Comparison of ENCODE assay signal across 30 cellular contexts in the genomic region with DNA sequence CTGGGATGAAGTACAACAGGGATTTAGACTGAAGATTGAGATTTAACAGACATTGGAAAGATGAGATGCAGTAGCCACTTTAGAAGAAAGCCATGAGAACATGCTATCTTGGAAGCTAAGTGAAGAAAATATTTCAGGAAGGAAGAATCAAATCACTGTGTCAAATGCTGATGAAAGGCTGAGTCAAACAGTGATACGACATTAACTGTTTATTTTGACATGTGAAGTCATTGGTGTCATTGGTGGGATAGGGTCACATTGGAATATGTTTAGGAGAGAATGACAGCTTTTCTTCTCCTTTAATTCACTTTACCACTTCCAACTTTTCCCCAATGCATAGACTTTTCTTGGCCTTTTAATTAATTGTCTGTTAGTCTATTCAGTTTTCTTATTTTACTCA.
"Had no signal": no experiment of that assay in that cellular context is flagged by ENCODE, and none has a peak within 500 bp of the region (broad histone marks: within the 10 kb centered on the region; RNA-seq: fewer than 3 reads in every experiment).

No MANE protein-coding gene starts in this region.

- H3K4me2 ChIP-seq: neural progenitor cell had no signal

- H3K4me3 Mint-ChIP-seq: naive thymus-derived CD8-positive, alpha-beta T cell; natural killer cell treated with Interleukin-12 subunit alpha and Interleukin-12 subunit beta and Interleukin-15 and Interleukin-18, amount 100 ng/mL, for 72 hours; nephron progenitor cell; neural progenitor cell; stimulated activated effector memory CD8-positive, alpha-beta T cell treated with anti-CD3 and anti-CD28 coated beads, Interleukin-12 subunit alpha, Interleukin-12 subunit beta, amount 100 ng/mL, for 72 hours; stimulated activated naive B cell treated with anti-CD40 and anti-IgM and Interleukin-4, amounts not matched to agents 10 μg/mL and 1 μg/mL and 100 μg/mL, for 72 hours; stimulated activated naive CD8-positive, alpha-beta T cell treated with anti-CD3 and anti-CD28 coated beads, Interleukin-15, amount 100 ng/mL, for 72 hours; type B pancreatic cell had no signal

- H3K4me3 ChIP-seq: neural progenitor cell, ovary, psoas muscle, right lobe of liver, sigmoid colon, suprapubic skin, testis, tibial artery, transverse colon, upper lobe of right lung, uterus had no signal

- H3K27ac ChIP-seq: neural progenitor cell, ovary, parathyroid adenoma, psoas muscle, right lobe of liver, sigmoid colon, suprapubic skin, testis, tibial artery, transverse colon, upper lobe of right lung, uterus had no signal

- H3K9me3 ChIP-seq: ovary, psoas muscle, right lobe of liver, suprapubic skin, testis, tibial artery, transverse colon, upper lobe of right lung, uterus had no signal

- H3K36me3 Mint-ChIP-seq: natural killer cell treated with Interleukin-12 subunit alpha and Interleukin-12 subunit beta and Interleukin-15 and Interleukin-18, amount 100 ng/mL, for 72 hours; neural progenitor cell; stimulated activated effector memory CD8-positive, alpha-beta T cell treated with anti-CD3 and anti-CD28 coated beads, Interleukin-12 subunit alpha, Interleukin-12 subunit beta, amount 100 ng/mL, for 72 hours; stimulated activated naive B cell treated with anti-CD40 and anti-IgM and Interleukin-4, amounts not matched to agents 10 μg/mL and 1 μg/mL and 100 μg/mL, for 72 hours; type B pancreatic cell had no signal

- H3K27me3 Mint-ChIP-seq: natural killer cell treated with Interleukin-12 subunit alpha and Interleukin-12 subunit beta and Interleukin-15 and Interleukin-18, amount 100 ng/mL, for 72 hours; progenitor cell of endocrine pancreas; stimulated activated naive B cell treated with anti-CD40 and anti-IgM and Interleukin-4, amounts not matched to agents 10 μg/mL and 1 μg/mL and 100 μg/mL, for 72 hours; type B pancreatic cell had no signal

- H3K9me3 Mint-ChIP-seq: nephron progenitor cell, type B pancreatic cell had no signal

- H3K36me3 ChIP-seq: neural progenitor cell, ovary, right lobe of liver, sigmoid colon, suprapubic skin, tibial artery, transverse colon, upper lobe of right lung had no signal

- H3K27ac Mint-ChIP-seq: naive thymus-derived CD8-positive, alpha-beta T cell; natural killer cell treated with Interleukin-12 subunit alpha and Interleukin-12 subunit beta and Interleukin-15 and Interleukin-18, amount 100 ng/mL, for 72 hours; nephron progenitor cell; neural progenitor cell; progenitor cell of endocrine pancreas; stimulated activated effector memory CD8-positive, alpha-beta T cell treated with anti-CD3 and anti-CD28 coated beads, Interleukin-12 subunit alpha, Interleukin-12 subunit beta, amount 100 ng/mL, for 72 hours; stimulated activated naive B cell treated with anti-CD40 and anti-IgM and Interleukin-4, amounts not matched to agents 10 μg/mL and 1 μg/mL and 100 μg/mL, for 72 hours; stimulated activated naive CD8-positive, alpha-beta T cell treated with anti-CD3 and anti-CD28 coated beads, Interleukin-15, amount 100 ng/mL, for 72 hours; type B pancreatic cell had no signal

- H2AFZ ChIP-seq: neural progenitor cell, parathyroid adenoma had no signal

- H3K9ac ChIP-seq: neural progenitor cell, parathyroid adenoma had no signal

- DNase-seq: naive thymus-derived CD8-positive, alpha-beta T cell; nephron progenitor cell; occipital lobe; ovary; posterior cingulate gyrus; psoas muscle; right cardiac atrium; right lobe of liver; sigmoid colon; small intestine; stimulated activated CD4-positive, alpha-beta T cell treated with anti-CD3 and anti-CD28 coated beads, Interleukin-15, amount 100 ng/mL, for 24 hours; stimulated activated CD4-positive, alpha-beta T cell treated with anti-CD3 and anti-CD28 coated beads, Interleukin-2, amount 100 ng/mL, for 24 hours; stimulated activated CD4-positive, alpha-beta T cell treated with anti-CD3 and anti-CD28 coated beads, Interleukin-2, amount 100 ng/mL, for 48 hours; stimulated activated CD4-positive, alpha-beta T cell treated with anti-CD3 and anti-CD28 coated beads, Interleukin-4, amount 100 ng/mL, for 24 hours; stimulated activated naive B cell treated with anti-CD40 and anti-IgM and Interleukin-4, amounts not matched to agents 10 μg/mL and 1 μg/mL and 100 μg/mL, for 72 hours; stimulated activated naive CD4-positive, alpha-beta T cell treated with Interleukin-2 at 50 U/mL for 16 hours; stimulated activated naive CD8-positive, alpha-beta T cell treated with anti-CD3 and anti-CD28 coated beads, Interleukin-15, amount 100 ng/mL, for 72 hours; substantia nigra; testis; tibial artery; transverse colon; upper lobe of right lung; uterus had no signal

- H3K4me1 Mint-ChIP-seq: naive thymus-derived CD8-positive, alpha-beta T cell; nephron progenitor cell; neural progenitor cell; stimulated activated effector memory CD8-positive, alpha-beta T cell treated with anti-CD3 and anti-CD28 coated beads, Interleukin-12 subunit alpha, Interleukin-12 subunit beta, amount 100 ng/mL, for 72 hours; stimulated activated naive CD8-positive, alpha-beta T cell treated with anti-CD3 and anti-CD28 coated beads, Interleukin-15, amount 100 ng/mL, for 72 hours had no signal

- H3K27me3 ChIP-seq: neural progenitor cell, ovary, right lobe of liver, sigmoid colon, suprapubic skin, testis, tibial artery, transverse colon, upper lobe of right lung, uterus had no signal

- FAIRE-seq: small intestine had no signal

- H3K79me2 ChIP-seq: parathyroid adenoma had no signal
